Comparison of ENCODE assay signal across 8 cellular contexts in genomic region chr14:69648480-69649414, GRCh38. TPM values are rescaled to one million over a fixed set of nuclear protein-coding genes. Genes with fewer than 3 reads are reported as not detected.
DNase-seq lines count a peak whose midpoint lies in the region; ATAC-seq, FAIRE-seq and TF ChIP-seq lines count a peak whose summit lies in the region.

No MANE protein-coding gene starts in this region.

- POLR2A ChIA-PET in SK-N-SH (lab: Yijun Ruan, JAX): no interaction called here

- peaks cover 17% of the 10 kb centered on the region; the same call in 1 of the 2 replicates for H3K79me2 ChIP-seq in SK-N-SH (ENCODE audit: insufficient read depth)

- WGBS in SK-N-SH (ENCODE audit: low lambda C conversion rate): 54% methylated on average over 5 of the region's 5 CpGs
- WGBS in stomach, 5 donors: 15 to 25% (median 17%) methylated on average over 5 of the region's 5 CpGs

- H3K36me3 ChIP-seq in SK-N-SH (replicated peaks in 1 of 2; ENCODE audit: control insufficient read depth in 1 of 2, insufficient read depth in 2 of 2, low read length in 1 of 2) (no peaks in the 10 kb centered on the region), stomach (no peaks in the 10 kb centered on the region)

- DNase-seq in GM12892 (ENCODE audit: insufficient read length) (no peak), SK-N-SH (no peak), left cardiac atrium (no peak), stomach (no peak), GM13977 (ENCODE audit: low spot score) (no peak), NCI-H446 (lab: John Stamatoyannopoulos, UW) (no peak), KG1 (lab: John Stamatoyannopoulos, UW) (no peak)

- peak overlapping the region; percentile 30; the same call in 1 of the 2 replicates for H3K9ac ChIP-seq in SK-N-SH

- CTCF ChIA-PET in SK-N-SH (lab: Yijun Ruan, JAX): interaction anchor here (0.7 to 1.4 kb wide), 4 partner anchors 10 to 56 kb away, joined by 3 to 5 read pairs (median 4); no protein-coding TSS in a partner anchor

- H3K27me3 ChIP-seq in SK-N-SH (ENCODE audit: insufficient read depth): no peaks in the 10 kb centered on the region
- H3K27me3 ChIP-seq in stomach: no peaks in the 10 kb centered on the region

- peak; percentile 86 for FAIRE-seq in GM12892 (lab: Jason Lieb, UNC)

- no peaks in the 10 kb centered on the region for H4K20me1 ChIP-seq in SK-N-SH (ENCODE audit: insufficient read depth)

- TF ChIP-seq RAD21 in SK-N-SH (IDR thresholded peaks at IDR 0.05; ENCODE audit: low read length): no peak

- no peak for TF ChIP-seq CTCF in SK-N-SH (IDR thresholded peaks at IDR 0.05)
- TF ChIP-seq CTCF in stomach (IDR thresholded peaks at IDR 0.05): no peak
- TF ChIP-seq CTCF in GM13977 (IDR thresholded peaks at IDR 0.05; ENCODE audit: extremely low read depth, insufficient read depth, missing control alignments): no peak

- peak; percentile 63 for ATAC-seq in HG02885 (IDR thresholded peaks at IDR 0.05; ENCODE audit: poor library complexity, unreplicated experiment)
- peak; percentile 38 to 39 for ATAC-seq in left cardiac atrium

- H3K4me2 ChIP-seq in SK-N-SH: peak overlapping the region; percentile 21; the same call in 1 of the 2 replicates

- H2AFZ ChIP-seq in SK-N-SH (ENCODE audit: low read depth): peak overlapping the region; percentile 70

- in situ Hi-C loops in GM13977 (cut with MboI; ENCODE audit: low pct_unique_long_range_greater_than_20kb, low sequenced_read_pairs, unreplicated experiment): no loop called here

- no peaks in the 10 kb centered on the region for H3K9me2 ChIP-seq in SK-N-SH

- H3K4me1 ChIP-seq in SK-N-SH (ENCODE audit: control insufficient read depth in 1 of 2, insufficient read depth in 2 of 2, low read depth in 1 of 2, low read length in 1 of 2): peaks cover 13 to 27% of the 10 kb centered on the region in 2 experiments; a peak in 2 of 4 replicates
- H3K4me1 ChIP-seq in stomach: peaks cover 76 to 100% (median 91%) of the 10 kb centered on the region in 4 donors

- TF ChIP-seq POLR2A in GM12892 (IDR thresholded peaks at IDR 0.05; ENCODE audit: low read depth, low read length) (no peak), stomach (IDR thresholded peaks at IDR 0.05) (no peak)

- H3K27ac ChIP-seq in SK-N-SH (ENCODE audit: low read depth in 2 of 2, low read length in 1 of 2): peak overlapping the region; percentile 58 to 82
- H3K27ac ChIP-seq in stomach: peak overlapping the region; percentile 74 to 92 (median 79)

- TF ChIP-seq EP300 in SK-N-SH (IDR thresholded peaks at IDR 0.05; ENCODE audit: borderline replicate concordance in 1 of 2, low read depth in 1 of 2, low read length in 1 of 2) (no peak), stomach (IDR thresholded peaks at IDR 0.05) (no peak)

- intact Hi-C loops in left cardiac atrium (cut with DNase I): no loop called here
- intact Hi-C loops in stomach (cut with DNase I; ENCODE audit: low total_unique reads): no loop called here

- H3K4me3 ChIP-seq in SK-N-SH (ENCODE audit: low read depth in 2 of 2, low read length in 1 of 2) (no peak overlapping the region), stomach (no peak overlapping the region)

- H3K9me3 ChIP-seq in SK-N-SH (no peaks in the 10 kb centered on the region), stomach (no peaks in the 10 kb centered on the region)

- H3F3A ChIP-seq in SK-N-SH (replicated peaks; ENCODE audit: insufficient read depth): peaks cover 11% of the 10 kb centered on the region

TF ChIP-seq in SK-N-SH, 30 proteins besides CTCF, POLR2A, EP300 and RAD21:
- TF ChIP-seq RCOR1 (IDR thresholded peaks at IDR 0.05; ENCODE audit: low read length) (no peak), ELF1 (IDR thresholded peaks at IDR 0.05) (peak; percentile 60; the same call in 1 of the 2 replicates), MAX (IDR thresholded peaks at IDR 0.05; ENCODE audit: low read depth) (no peak), JUND (IDR thresholded peaks at IDR 0.05) (no peak)

RNA-seq across cellular contexts. Expression of gene SUSD6, which starts 37.4 kb away (rescaled TPM):
- polyA plus RNA-seq in GM12892 (2012; ENCODE audit: missing spikeins): 19.0 TPM
- 8.5 and 9.5 TPM in 2 replicates for polyA plus RNA-seq in SK-N-SH (2012; rRNA removed)
- polyA plus RNA-seq in SK-N-SH (2012; cell fraction: cytosol; rRNA removed): 5.2 and 7.2 TPM in 2 replicates
- polyA plus RNA-seq in SK-N-SH (2012; cell fraction: nucleus; rRNA removed): 16.8 and 20.7 TPM in 2 replicates
- 10 to 100 TPM; 21.8 to 28.1 TPM for total RNA-seq in left cardiac atrium
- total RNA-seq in stomach: 10 to 100 TPM; 23.7 to 39.0 (median 31.9) TPM
- polyA plus RNA-seq in stomach: 10 to 100 TPM in 1 of 3 donors, 1 to 10 TPM in 2; 4.9 to 10.3 (median 7.0) TPM
